ENCODE assay signal across 1 cellular context in genomic region chr10:32346551-32347362, GRCh38.
TF ChIP-seq lines count a peak whose summit lies in the region.

Gene EPC1, minus strand, starts transcription at chr10:32347158. Its CDS starts 243 bp downstream, at chr10:32346915.

TF ChIP-seq in HepG2, 621 proteins besides CTCF, POLR2A, EP300 and RAD21 (continued from another document and continues in another):
- TF ChIP-seq USF2 (IDR thresholded peaks at IDR 0.05; ENCODE audit: low read depth, low read length), result no peak
- TF ChIP-seq USF2 (CRISPR knock-in tag; IDR thresholded peaks at IDR 0.05; ENCODE audit: borderline replicate concordance), result peak; percentile 79
- TF ChIP-seq RNF2 (conservative IDR thresholded peaks at IDR 0.05; ENCODE audit: low read depth), result 0 out of 2 replicates have a peak, but pooled peaks have one; percentile 69
- TF ChIP-seq AGO1 (IDR thresholded peaks at IDR 0.05; ENCODE audit: low read depth, low read length, poor library complexity, severe bottlenecking), result no peak
- peak; percentile 68; the same call in 1 of the 2 replicates for TF ChIP-seq BATF2 (CRISPR knock-in tag; IDR thresholded peaks at IDR 0.05)
- TF ChIP-seq ZNF737 (CRISPR knock-in tag; IDR thresholded peaks at IDR 0.05; ENCODE audit: borderline replicate concordance), result peak; percentile 89; the same call in 1 of the 2 replicates
- TF ChIP-seq ZBTB14 (CRISPR knock-in tag; IDR thresholded peaks at IDR 0.05), result peak; percentile 95
- 0 out of 4 replicates have a peak, but pooled peaks of 1 of the 2 experiments have one; percentile 5 for TF ChIP-seq REST (IDR thresholded peaks at IDR 0.05; ENCODE audit: borderline replicate concordance in 1 of 2, low read depth in 1 of 2, low read length in 2 of 2)
- TF ChIP-seq LBX2 (CRISPR knock-in tag; IDR thresholded peaks at IDR 0.05; ENCODE audit: borderline replicate concordance), result peak; percentile 67; the same call in 1 of the 2 replicates
- no peak for TF ChIP-seq ZBTB10 (CRISPR knock-in tag; IDR thresholded peaks at IDR 0.05; ENCODE audit: borderline replicate concordance)
- peak; percentile 66 for TF ChIP-seq PTBP1 (IDR thresholded peaks at IDR 0.05; ENCODE audit: low read depth, low read length, poor library complexity, severe bottlenecking)
- 0 out of 2 replicates have a peak, but pooled peaks have one; percentile 1 for TF ChIP-seq ZNF263 (CRISPR knock-in tag; IDR thresholded peaks at IDR 0.05)
- TF ChIP-seq MTA1 (CRISPR knock-in tag; IDR thresholded peaks at IDR 0.05; ENCODE audit: borderline replicate concordance), result 0 out of 2 replicates have a peak, but pooled peaks have one; percentile 10
- TF ChIP-seq YEATS4 (CRISPR knock-in tag; IDR thresholded peaks at IDR 0.05; ENCODE audit: borderline replicate concordance), result peak; percentile 80
- TF ChIP-seq SOX13 (IDR thresholded peaks at IDR 0.05), result no peak
- peak; percentile 12 to 82; a peak in 2 of 4 replicates for TF ChIP-seq SOX13 (CRISPR knock-in tag; conservative IDR thresholded peaks at IDR 0.05 in 1 of 2, IDR thresholded peaks at IDR 0.05 in 1 of 2)
- peak; percentile 57; the same call in 1 of the 2 replicates for TF ChIP-seq ZSCAN31 (CRISPR knock-in tag; IDR thresholded peaks at IDR 0.05; ENCODE audit: low read depth)
- TF ChIP-seq MIER2 (CRISPR knock-in tag; IDR thresholded peaks at IDR 0.05), result no peak
- peak; percentile 79; the same call in 1 of the 2 replicates for TF ChIP-seq IRF9 (CRISPR knock-in tag; IDR thresholded peaks at IDR 0.05; ENCODE audit: borderline replicate concordance)
- TF ChIP-seq ZNF446 (CRISPR knock-in tag; IDR thresholded peaks at IDR 0.05), result peak; percentile 53; the same call in 1 of the 2 replicates
- no peak; the same call in 1 of the 2 replicates for TF ChIP-seq ZNF562 (CRISPR knock-in tag; IDR thresholded peaks at IDR 0.05; ENCODE audit: borderline replicate concordance)
- no peak for TF ChIP-seq RARA (CRISPR knock-in tag; IDR thresholded peaks at IDR 0.05)
- peak; percentile 44; the same call in 1 of the 2 replicates for TF ChIP-seq PRMT3 (CRISPR knock-in tag; IDR thresholded peaks at IDR 0.05; ENCODE audit: borderline replicate concordance, low read depth)
- peak; percentile 54; the same call in 1 of the 2 replicates for TF ChIP-seq ZNF772 (CRISPR knock-in tag; IDR thresholded peaks at IDR 0.05)
- peak; percentile 67; the same call in 1 of the 2 replicates for TF ChIP-seq ZHX1 (CRISPR knock-in tag; IDR thresholded peaks at IDR 0.05; ENCODE audit: low read depth)
- TF ChIP-seq HMGXB4 (CRISPR knock-in tag; IDR thresholded peaks at IDR 0.05; ENCODE audit: borderline replicate concordance in 1 of 2, low read depth in 1 of 2), result peak; percentile 47 to 73; a peak in 3 of 4 replicates
- no peak for TF ChIP-seq SMAD9 (CRISPR knock-in tag; IDR thresholded peaks at IDR 0.05)
- TF ChIP-seq DPF2 (CRISPR knock-in tag; IDR thresholded peaks at IDR 0.05; ENCODE audit: borderline replicate concordance, low read depth), result no peak
- TF ChIP-seq ZNF260 (CRISPR knock-in tag; IDR thresholded peaks at IDR 0.05; ENCODE audit: borderline replicate concordance, low read depth), result no peak
- TF ChIP-seq YY1 (IDR thresholded peaks at IDR 0.05; ENCODE audit: insufficient read depth, insufficient replicate concordance, low read depth, low read length), result peak; percentile 93
- TF ChIP-seq FOXO4 (CRISPR knock-in tag; conservative IDR thresholded peaks at IDR 0.05), result 0 out of 2 replicates have a peak, but pooled peaks have one; percentile 75
- TF ChIP-seq ZNF225 (CRISPR knock-in tag; IDR thresholded peaks at IDR 0.05), result peak; percentile 51; the same call in 1 of the 2 replicates
- TF ChIP-seq HOXD1 (CRISPR knock-in tag; IDR thresholded peaks at IDR 0.05), result 0 out of 2 replicates have a peak, but pooled peaks have one; percentile 78
- peak; percentile 72; the same call in 1 of the 2 replicates for TF ChIP-seq ZNF749 (CRISPR knock-in tag; IDR thresholded peaks at IDR 0.05; ENCODE audit: borderline replicate concordance)
- TF ChIP-seq HOXA3 (CRISPR knock-in tag; IDR thresholded peaks at IDR 0.05), result peak; percentile 84
- no peak for TF ChIP-seq CHD4 (IDR thresholded peaks at IDR 0.05; ENCODE audit: borderline replicate concordance, low read length)
- no peak for TF ChIP-seq NFYC (CRISPR knock-in tag; IDR thresholded peaks at IDR 0.05)
- TF ChIP-seq MIXL1 (CRISPR knock-in tag; IDR thresholded peaks at IDR 0.05), result no peak
- peak; percentile 30; the same call in 1 of the 2 replicates for TF ChIP-seq ZNF792 (CRISPR knock-in tag; IDR thresholded peaks at IDR 0.05)
- no peak for TF ChIP-seq ZFP62 (CRISPR knock-in tag; IDR thresholded peaks at IDR 0.05)
- peak; percentile 50; the same call in 1 of the 2 replicates for TF ChIP-seq ZMYM4 (CRISPR knock-in tag; IDR thresholded peaks at IDR 0.05)
